In the genomic region with DNA sequence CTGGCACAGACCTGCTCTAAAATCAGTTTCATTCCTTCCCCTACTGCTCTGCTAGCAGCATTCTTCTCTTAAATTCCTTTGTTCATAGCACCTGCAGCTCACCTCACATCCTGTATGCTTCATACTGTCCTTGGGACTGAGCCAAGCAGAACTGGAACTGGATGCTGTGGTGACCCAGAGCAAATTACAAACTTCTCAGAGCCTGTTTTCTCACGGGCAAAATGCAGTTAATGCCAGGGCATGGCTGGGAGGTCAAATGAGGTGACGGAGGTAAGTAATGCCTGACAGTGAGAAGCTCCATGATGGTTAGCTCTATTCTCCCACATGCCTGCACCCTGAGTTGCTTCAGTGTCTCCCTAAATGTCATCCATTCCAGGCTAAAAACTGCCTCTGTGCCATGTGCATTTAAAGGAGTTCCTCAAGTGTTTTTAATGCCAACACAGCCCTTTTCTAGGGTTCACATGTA, we compare ENCODE assay signal across 10 cellular contexts. TPM values are rescaled to one million over a fixed set of nuclear protein-coding genes. Genes with fewer than 3 reads are reported as not detected.
A peak's percentile ranks its signal among the peaks of the same experiment; 100 is the strongest.
DNase-seq lines count a peak whose midpoint lies in the region; ATAC-seq and FAIRE-seq lines count a peak whose summit lies in the region.
"Had no signal": no experiment of that assay in that cellular context is flagged by ENCODE, and none has a peak within 500 bp of the region (broad histone marks: within the 10 kb centered on the region; RNA-seq: fewer than 3 reads in every experiment).

No MANE protein-coding gene starts in this region.

- no peaks in the 10 kb centered on the region for H3K9me3 Mint-ChIP-seq in activated naive CD4-positive, alpha-beta T cell treated with anti-CD3 and anti-CD28 coated beads, Interleukin-2, amount 50 U/mL, for 72 hours
- no peaks in the 10 kb centered on the region for H3K9me3 Mint-ChIP-seq in activated naive CD4-positive, alpha-beta T cell treated with anti-CD3 and anti-CD28 coated beads, Interleukin-2, amount 10 ng/mL, durations not matched to agents 7 days and 5 days
- H3K9me3 Mint-ChIP-seq in T-cell = no peaks in the 10 kb centered on the region

- POLR2A ChIA-PET in T-cell (lab: Charles Lee) = interaction anchor here in 1 of 2 donors (0.6 kb wide), 1 partner anchor 205 kb away, joined by 11 read pairs; no protein-coding TSS in a partner anchor

- H3K4me1 Mint-ChIP-seq in activated naive CD4-positive, alpha-beta T cell treated with anti-CD3 and anti-CD28 coated beads, Interleukin-2, amount 10 ng/mL, durations not matched to agents 7 days and 5 days = peaks cover 6% of the 10 kb centered on the region
- H3K4me1 Mint-ChIP-seq in T-cell = peaks cover 7 to 8% (median 8%) of the 10 kb centered on the region in 3 donors

- peak; percentile 76 to 91 for ATAC-seq in activated naive CD4-positive, alpha-beta T cell treated with anti-CD3 and anti-CD28 coated beads, Interleukin-2, amount 50 U/mL, for 72 hours
- ATAC-seq in HG02981 (IDR thresholded peaks at IDR 0.05; ENCODE audit: unreplicated experiment) = peak; percentile 92
- ATAC-seq in T-cell (replicated peaks in 1 of 4) = peak; percentile 61 to 85 (median 64)
- no peak for ATAC-seq in GM21526 (IDR thresholded peaks at IDR 0.05; ENCODE audit: low FRiP score, unreplicated experiment)
- ATAC-seq: HCT116 had no signal

- CTCF ChIA-PET in activated naive CD4-positive, alpha-beta T cell treated with anti-CD3 and anti-CD28 coated beads, Interleukin-2, amount 10 ng/mL, durations not matched to agents 7 days and 5 days (lab: Charles Lee) = interaction anchor here (0.7 kb wide), 1 partner anchor 23 kb away, joined by 3 read pairs; no protein-coding TSS in a partner anchor
- CTCF ChIA-PET in T-cell (lab: Charles Lee) = interaction anchor here in 1 of 2 donors (0.6 to 1.5 kb wide), 2 partner anchors 148 to 249 kb away, joined by 3 to 6 read pairs; no protein-coding TSS in a partner anchor

- H3K4me3 Mint-ChIP-seq in activated naive CD4-positive, alpha-beta T cell treated with anti-CD3 and anti-CD28 coated beads, Interleukin-2, amount 10 ng/mL, durations not matched to agents 7 days and 5 days = no peak overlapping the region
- no peak overlapping the region for H3K4me3 Mint-ChIP-seq in T-cell

- H3K27me3 Mint-ChIP-seq in activated naive CD4-positive, alpha-beta T cell treated with anti-CD3 and anti-CD28 coated beads, Interleukin-2, amount 10 ng/mL, durations not matched to agents 7 days and 5 days = no peaks in the 10 kb centered on the region
- no peaks in the 10 kb centered on the region for H3K27me3 Mint-ChIP-seq in T-cell

- DNase-seq in activated naive CD4-positive, alpha-beta T cell treated with anti-CD3 and anti-CD28 coated beads, Interleukin-2, amount 50 U/mL, for 72 hours (ENCODE audit: low spot score in 2 of 2) = no peak
- no peak for DNase-seq in activated naive CD4-positive, alpha-beta T cell treated with anti-CD3 and anti-CD28 coated beads, Interleukin-2, amount 10 ng/mL, durations not matched to agents 7 days and 5 days
- peak in 8 of 34 experiments; percentile 5 to 32 (median 10) for DNase-seq in T-cell
- peak; percentile 62 for DNase-seq in urothelium cell line (ENCODE audit: low spot score)
- DNase-seq in pons (ENCODE audit: low spot score) = no peak
- no peak for DNase-seq in GM19240 (ENCODE audit: insufficient read length, low spot score)
- DNase-seq: nucleus accumbens had no signal

- H3K27ac Mint-ChIP-seq in activated naive CD4-positive, alpha-beta T cell treated with anti-CD3 and anti-CD28 coated beads, Interleukin-2, amount 50 U/mL, for 72 hours = peak overlapping the region; percentile 75 to 81
- H3K27ac Mint-ChIP-seq in activated naive CD4-positive, alpha-beta T cell treated with anti-CD3 and anti-CD28 coated beads, Interleukin-2, amount 10 ng/mL, durations not matched to agents 7 days and 5 days = no peak overlapping the region
- H3K27ac Mint-ChIP-seq in T-cell = peak overlapping the region; percentile 79 to 81

- peaks cover 6% of the 10 kb centered on the region in 2 donors for H3K36me3 Mint-ChIP-seq in activated naive CD4-positive, alpha-beta T cell treated with anti-CD3 and anti-CD28 coated beads, Interleukin-2, amount 50 U/mL, for 72 hours
- H3K36me3 Mint-ChIP-seq in activated naive CD4-positive, alpha-beta T cell treated with anti-CD3 and anti-CD28 coated beads, Interleukin-2, amount 10 ng/mL, durations not matched to agents 7 days and 5 days = peaks cover 19% of the 10 kb centered on the region
- H3K36me3 Mint-ChIP-seq in T-cell = peaks cover 16% of the 10 kb centered on the region

- FAIRE-seq in urothelium cell line (lab: Jason Lieb, UNC) = no peak

RNA-seq across cellular contexts. Expression of a gene that starts 29.7 kb away (rescaled TPM):
- 10 to 100 TPM; 17.5 to 36.0 TPM for total RNA-seq in activated naive CD4-positive, alpha-beta T cell treated with anti-CD3 and anti-CD28 coated beads, Interleukin-2, amount 50 U/mL, for 72 hours
- 10 to 100 TPM; 23.3 to 45.9 (median 39.1) TPM for total RNA-seq in T-cell
